ENCODE assay signal across 24 cellular contexts in the genomic region with DNA sequence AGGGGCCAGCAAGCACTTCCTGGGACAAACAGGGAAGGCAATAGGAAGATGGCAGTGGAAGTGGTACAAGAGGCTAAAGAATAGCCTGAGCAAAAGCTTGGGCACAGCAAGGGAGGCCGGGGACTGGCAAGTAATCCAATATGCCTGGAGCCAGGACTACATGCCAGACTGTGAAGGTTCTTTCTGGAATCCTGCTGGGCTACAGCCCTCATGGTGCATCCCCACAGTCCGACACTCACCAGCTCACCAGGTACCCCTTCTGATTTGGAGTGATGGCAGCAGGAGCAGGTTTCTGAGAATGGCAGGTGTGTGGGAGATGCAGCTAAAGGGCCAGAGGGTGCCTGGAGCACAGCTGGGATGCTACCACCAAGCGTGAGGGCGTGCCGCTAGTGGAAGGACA.
"Had no signal": no experiment of that assay in that cellular context is flagged by ENCODE, and none has a peak within 500 bp of the region (broad histone marks: within the 10 kb centered on the region; RNA-seq: fewer than 3 reads in every experiment).

No MANE protein-coding gene starts in this region.

- H3K9me3 ChIP-seq: MG63, SK-N-SH had no signal

- DNase-seq: IMR-90, Karpas-422, KG1, MG63, NCI-H1092, NCI-H1105 treated with DMSO at 0.1 percent for 48 hours, NCI-H1417 treated with DMSO at 0.1 percent for 48 hours, NCI-H146, NCI-H1694 treated with DMSO at 0.1 percent for 48 hours, NCI-H2029, NCI-H2081 treated with DMSO at 0.1 percent for 48 hours, NCI-H2171, NCI-H226, NCI-H446, NCI-H510A, NCI-H524 treated with DMSO at 0.1 percent for 48 hours, NCI-H69, NCI-H774, PC-3, SHP77, SK-N-SH had no signal

- ATAC-seq: HepG2, Panc1, PC-3 had no signal

- H3K36me3 ChIP-seq: MG63 had no signal

- H3K27ac ChIP-seq: RWPE1 had no signal

- H3K4me3 ChIP-seq: MG63 had no signal

- H3K27me3 ChIP-seq: MG63 had no signal
